In genomic region chr15:56786966-56787365, GRCh38 we compare ENCODE assay signal across 11 cellular contexts. TPM values are rescaled to one million over a fixed set of nuclear protein-coding genes. Genes with fewer than 3 reads are reported as not detected.
DNase-seq lines count a peak whose midpoint lies in the region; ATAC-seq and TF ChIP-seq lines count a peak whose summit lies in the region.
"Had no signal": no experiment of that assay in that cellular context is flagged by ENCODE, and none has a peak within 500 bp of the region (broad histone marks: within the 10 kb centered on the region; RNA-seq: fewer than 3 reads in every experiment).

No MANE protein-coding gene starts in this region.

- H3K27ac ChIP-seq in upper lobe of right lung (no peak overlapping the region), colonic mucosa (no peak overlapping the region), hepatocyte (no peak overlapping the region)

- H3K27me3 ChIP-seq in upper lobe of right lung (no peaks in the 10 kb centered on the region), colonic mucosa (no peaks in the 10 kb centered on the region), hepatocyte (no peaks in the 10 kb centered on the region)

- H2AFZ ChIP-seq in hepatocyte, result no peak overlapping the region

- H3K4me3 Mint-ChIP-seq in activated T-helper 17 cell treated with anti-CD3 and anti-CD28 coated beads, Interleukin-2, amount 50 U/mL, for 72 hours, result peak overlapping the region; percentile 71

- H3K79me2 ChIP-seq in hepatocyte, result no peaks in the 10 kb centered on the region

- no peak overlapping the region for H3K4me2 ChIP-seq in hepatocyte

- H3K9me2 ChIP-seq in hepatocyte (replicated peaks; ENCODE audit: insufficient read depth), result no peaks in the 10 kb centered on the region

- H3K4me1 Mint-ChIP-seq in activated T-helper 17 cell treated with anti-CD3 and anti-CD28 coated beads, Interleukin-2, amount 50 U/mL, for 72 hours, result peaks cover 6% of the 10 kb centered on the region

- H3K4me1 ChIP-seq in upper lobe of right lung (no peaks in the 10 kb centered on the region), colonic mucosa (no peaks in the 10 kb centered on the region), hepatocyte (ENCODE audit: insufficient read depth) (no peaks in the 10 kb centered on the region)

- TF ChIP-seq CTCF in GM12865 (IDR thresholded peaks at IDR 0.05; ENCODE audit: insufficient read depth, low read depth, low read length, missing control alignments), result no peak
- no peak for TF ChIP-seq CTCF in upper lobe of right lung (IDR thresholded peaks at IDR 0.05)
- no peak for TF ChIP-seq CTCF in colonic mucosa (IDR thresholded peaks at IDR 0.05)
- TF ChIP-seq CTCF in hepatocyte (IDR thresholded peaks at IDR 0.05; ENCODE audit: poor library complexity), result no peak

- no peaks in the 10 kb centered on the region for H3K36me3 Mint-ChIP-seq in activated T-helper 17 cell treated with anti-CD3 and anti-CD28 coated beads, Interleukin-2, amount 50 U/mL, for 72 hours (ENCODE audit: low read depth)

- H4K20me1 ChIP-seq in hepatocyte (ENCODE audit: insufficient read depth, poor library complexity, severe bottlenecking), result no peaks in the 10 kb centered on the region

- no peaks in the 10 kb centered on the region for H3K9me3 Mint-ChIP-seq in activated T-helper 17 cell treated with anti-CD3 and anti-CD28 coated beads, Interleukin-2, amount 50 U/mL, for 72 hours

- 90% methylated on average over 5 of the region's 5 CpGs for WGBS in hepatocyte (ENCODE audit: low lambda C conversion rate, missing lambda C conversion rate)

- H3K36me3 ChIP-seq in upper lobe of right lung, result no peaks in the 10 kb centered on the region
- no peaks in the 10 kb centered on the region for H3K36me3 ChIP-seq in colonic mucosa
- no peaks in the 10 kb centered on the region for H3K36me3 ChIP-seq in hepatocyte (replicated peaks; ENCODE audit: insufficient read depth, low read depth)

- H3K9me3 ChIP-seq in upper lobe of right lung (peaks cover 5% of the 10 kb centered on the region), colonic mucosa (no peaks in the 10 kb centered on the region), hepatocyte (ENCODE audit: low read depth) (peaks cover 4% of the 10 kb centered on the region)

- H3K27me3 Mint-ChIP-seq in activated T-helper 17 cell treated with anti-CD3 and anti-CD28 coated beads, Interleukin-2, amount 50 U/mL, for 72 hours, result no peaks in the 10 kb centered on the region

- ATAC-seq in HG02884 (IDR thresholded peaks at IDR 0.05; ENCODE audit: unreplicated experiment) (peak; percentile 78), upper lobe of right lung (no peak)
- ATAC-seq in activated T-helper 17 cell treated with anti-CD3 and anti-CD28 coated beads, Interleukin-2, amount 50 U/mL, for 72 hours (replicated peaks), result peak; percentile 95

- H3K27ac Mint-ChIP-seq in activated T-helper 17 cell treated with anti-CD3 and anti-CD28 coated beads, Interleukin-2, amount 50 U/mL, for 72 hours, result peak overlapping the region; percentile 86

- intact Hi-C loops in upper lobe of right lung (cut with DNase I) (no loop called here), colonic mucosa (cut with DNase I) (no loop called here)

- no peak overlapping the region for H3K9ac ChIP-seq in colonic mucosa (ENCODE audit: low read depth in 2 of 2, low read length in 2 of 2)

- DNase-seq in GM12865 (ENCODE audit: low read depth) (peak; percentile 81), GM19238 (ENCODE audit: insufficient read length, low spot score) (peak; percentile 6), upper lobe of right lung (no peak), colonic mucosa (no peak), hepatocyte (ENCODE audit: low spot score) (no peak)
- DNase-seq in NK-92 treated with Interleukin-12 subunit alpha and Interleukin-12 subunit beta, amount 100 ng/mL, for 24 hours (lab: John Stamatoyannopoulos, UW), result no peak
- DNase-seq: amniotic stem cell; NCI-H1694; stimulated activated CD4-positive, alpha-beta T cell treated with anti-CD3 and anti-CD28 coated beads, Interleukin-12 subunit alpha, Interleukin-12 subunit beta, amount 100 ng/mL, for 4 hours had no signal

- H3K4me3 ChIP-seq in GM12865 (ENCODE audit: low read depth, low read length), result no peak overlapping the region
- H3K4me3 ChIP-seq in upper lobe of right lung, result no peak overlapping the region
- H3K4me3 ChIP-seq in colonic mucosa, result no peak overlapping the region
- no peak overlapping the region for H3K4me3 ChIP-seq in hepatocyte

RNA-seq across cellular contexts. Expression of gene ZNF280D, which starts 53.7 kb away (rescaled TPM):
- total RNA-seq in activated T-helper 17 cell treated with anti-CD3 and anti-CD28 coated beads, Interleukin-2, amount 50 U/mL, for 72 hours, result 10 to 100 TPM; 16.3 to 18.4 TPM
- total RNA-seq in upper lobe of right lung (46.2 TPM), colonic mucosa (10 to 100 TPM; 24.9 to 27.4 TPM), hepatocyte (0.87 and 1.7 TPM in 2 replicates)
- 0.54 TPM in 1 of 2 replicates, not detected in the other for polyA plus RNA-seq in hepatocyte

Comparison
In these comparisons a context has a peak if more than half of its experiments do, and no peak if none do; other contexts are left out.
1. DNase-seq: peak in GM12865 (single experiment) and GM19238 (single experiment); none in upper lobe of right lung (single experiment), colonic mucosa (single experiment), NK-92 treated with Interleukin-12 subunit alpha and Interleukin-12 subunit beta, amount 100 ng/mL, for 24 hours (single experiment) and hepatocyte (single experiment).